In genomic region chr12:19915392-19916192, GRCh38 we compare ENCODE assay signal across 10 cellular contexts.
DNase-seq lines count a peak whose midpoint lies in the region; ATAC-seq, FAIRE-seq and TF ChIP-seq lines count a peak whose summit lies in the region.
"Had no signal": no experiment of that assay in that cellular context is flagged by ENCODE, and none has a peak within 500 bp of the region (broad histone marks: within the 10 kb centered on the region; RNA-seq: fewer than 3 reads in every experiment).

No MANE protein-coding gene starts in this region.

- FAIRE-seq in D721Med (lab: Jason Lieb, UNC): peak; percentile 63

- intact Hi-C loops in sciatic nerve (cut with DNase I): no loop called here

- DNase-seq in D721Med (ENCODE audit: insufficient read length, low spot score) (no peak), SK-MEL-5 (ENCODE audit: low read depth, low spot score) (peak; percentile 94), glutamatergic neuron (no peak), sciatic nerve (ENCODE audit: low spot score) (no peak), epidermal melanocyte (ENCODE audit: insufficient read length, low spot score) (no peak)
- DNase-seq in T-helper 2 cell treated with Interferon-gamma antibody and Interleukin-4, amounts not matched to agents 5 μg/mL and 100 μg/mL, for 36 hours (ENCODE audit: low spot score): no peak
- DNase-seq: naive B cell had no signal

- H3K27ac ChIP-seq in HUES48 (ENCODE audit: low read depth, low read length): peak overlapping the region; percentile 71

- H3K36me3 ChIP-seq in HUES48 (ENCODE audit: control insufficient read depth, insufficient read depth, low read length): no peaks in the 10 kb centered on the region

- no peak overlapping the region for H3K4me3 Mint-ChIP-seq in glutamatergic neuron (ENCODE audit: unreplicated experiment)
- H3K4me3 Mint-ChIP-seq in T-helper 2 cell treated with Interferon-gamma antibody and Interleukin-4, amounts not matched to agents 5 μg/mL and 100 μg/mL, for 36 hours: no peak overlapping the region
- H3K4me3 Mint-ChIP-seq: IgD-negative memory B cell had no signal

- ATAC-seq in sciatic nerve (peak; percentile 74), HG03280 (IDR thresholded peaks at IDR 0.05; ENCODE audit: unreplicated experiment) (no peak)

- H3K9me3 ChIP-seq in HUES48 (ENCODE audit: control insufficient read depth, insufficient read depth, low read length): no peaks in the 10 kb centered on the region

- peak overlapping the region; percentile 20 for H3K27ac Mint-ChIP-seq in glutamatergic neuron (ENCODE audit: unreplicated experiment)
- H3K27ac Mint-ChIP-seq in T-helper 2 cell treated with Interferon-gamma antibody and Interleukin-4, amounts not matched to agents 5 μg/mL and 100 μg/mL, for 36 hours: no peak overlapping the region

- H3K9ac ChIP-seq in HUES48 (ENCODE audit: low read depth, low read length): no peak overlapping the region; the same call in 1 of the 2 replicates

- no peaks in the 10 kb centered on the region for H3K36me3 Mint-ChIP-seq in glutamatergic neuron (ENCODE audit: unreplicated experiment)
- no peaks in the 10 kb centered on the region for H3K36me3 Mint-ChIP-seq in T-helper 2 cell treated with Interferon-gamma antibody and Interleukin-4, amounts not matched to agents 5 μg/mL and 100 μg/mL, for 36 hours (ENCODE audit: low read depth)
- H3K36me3 Mint-ChIP-seq: IgD-negative memory B cell, naive B cell had no signal

- in situ Hi-C loops in SK-MEL-5 (cut with HindIII; ENCODE audit: low pct_unique_long_range_greater_than_20kb, low sequenced_read_pairs): no loop called here

- peaks cover 31% of the 10 kb centered on the region for H3K4me1 ChIP-seq in HUES48 (ENCODE audit: control insufficient read depth, insufficient read depth, low read length)

- TF ChIP-seq CTCF in D721Med (IDR thresholded peaks at IDR 0.05; ENCODE audit: insufficient read depth, missing control alignments): peak; percentile 62
- TF ChIP-seq CTCF in glutamatergic neuron (IDR thresholded peaks at IDR 0.05; ENCODE audit: partially characterized antibody, unreplicated experiment): peak; percentile 73

- no peaks in the 10 kb centered on the region for H3K9me3 Mint-ChIP-seq in glutamatergic neuron (ENCODE audit: unreplicated experiment)
- H3K9me3 Mint-ChIP-seq in T-helper 2 cell treated with Interferon-gamma antibody and Interleukin-4, amounts not matched to agents 5 μg/mL and 100 μg/mL, for 36 hours: no peaks in the 10 kb centered on the region

- H3K4me3 ChIP-seq in HUES48 (ENCODE audit: low read depth, low read length): no peak overlapping the region

- no peaks in the 10 kb centered on the region for H3K27me3 Mint-ChIP-seq in glutamatergic neuron (ENCODE audit: unreplicated experiment)
- H3K27me3 Mint-ChIP-seq in T-helper 2 cell treated with Interferon-gamma antibody and Interleukin-4, amounts not matched to agents 5 μg/mL and 100 μg/mL, for 36 hours (ENCODE audit: low read depth): peaks cover 3% of the 10 kb centered on the region
- H3K27me3 Mint-ChIP-seq: IgD-negative memory B cell, naive B cell had no signal

- peaks cover 13% of the 10 kb centered on the region for H3K4me1 Mint-ChIP-seq in glutamatergic neuron (ENCODE audit: low read depth, unreplicated experiment)
- peaks cover 1% of the 10 kb centered on the region for H3K4me1 Mint-ChIP-seq in T-helper 2 cell treated with Interferon-gamma antibody and Interleukin-4, amounts not matched to agents 5 μg/mL and 100 μg/mL, for 36 hours (ENCODE audit: low read depth)
- H3K4me1 Mint-ChIP-seq: IgD-negative memory B cell, naive B cell had no signal

- no peaks in the 10 kb centered on the region for H3K27me3 ChIP-seq in HUES48 (ENCODE audit: control insufficient read depth, insufficient read depth, low read length)
